ENCODE assay signal across 19 cellular contexts in the genomic region with DNA sequence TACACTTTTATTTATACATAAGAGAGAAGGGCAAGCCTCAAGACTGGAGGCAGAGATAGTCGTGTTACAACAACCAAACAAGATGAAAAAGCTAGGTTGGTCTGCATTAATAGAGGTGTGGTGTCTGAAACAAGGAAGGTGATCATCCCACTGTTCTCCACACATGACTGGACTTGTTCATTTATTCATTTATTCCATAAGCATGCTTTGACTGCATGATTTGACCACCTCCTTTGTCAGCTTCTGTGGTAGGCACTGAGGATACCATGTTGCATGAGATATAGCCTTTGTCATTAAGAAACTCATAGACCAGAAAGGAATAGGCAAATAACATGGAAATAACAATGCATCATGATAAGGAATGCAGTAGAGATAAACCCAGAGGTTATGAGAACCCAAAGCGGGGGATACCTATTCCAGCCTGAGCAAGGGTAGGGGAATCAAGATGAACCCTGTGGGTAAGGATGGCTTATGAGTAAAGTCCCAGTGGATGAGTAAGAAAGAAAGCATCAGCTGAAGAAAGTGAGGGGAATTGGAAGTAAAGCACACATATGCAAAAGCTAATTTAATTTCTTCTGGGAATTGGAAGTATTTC.
DNase-seq lines count a peak whose midpoint lies in the region; ATAC-seq, FAIRE-seq and TF ChIP-seq lines count a peak whose summit lies in the region.
"Had no signal": no experiment of that assay in that cellular context is flagged by ENCODE, and none has a peak within 500 bp of the region (broad histone marks: within the 10 kb centered on the region; RNA-seq: fewer than 3 reads in every experiment).

No MANE protein-coding gene starts in this region.

- no peak for ATAC-seq in HG02884 (IDR thresholded peaks at IDR 0.05; ENCODE audit: unreplicated experiment)
- ATAC-seq: A549, PC-3 had no signal

- FAIRE-seq in GM19239 (lab: Jason Lieb, UNC) (peak; percentile 11), bronchial epithelial cell (lab: Jason Lieb, UNC) (no peak)
- FAIRE-seq: A549, G401.6 had no signal

- no peaks in the 10 kb centered on the region for H3K27me3 ChIP-seq in bronchial epithelial cell (ENCODE audit: control insufficient read depth, insufficient read depth, low read length)

- H3K4me3 ChIP-seq in bronchial epithelial cell (ENCODE audit: low read depth, low read length): no peak overlapping the region
- H3K4me3 ChIP-seq: A549, SK-N-MC had no signal

- no peaks in the 10 kb centered on the region for H3K36me3 ChIP-seq in bronchial epithelial cell (ENCODE audit: control insufficient read depth, insufficient read depth, low read length)

- DNase-seq in GM19239 (ENCODE audit: insufficient read length, low spot score) (no peak), NCI-H226 (peak; percentile 87), bronchial epithelial cell (ENCODE audit: low read depth) (peak; percentile 75), kidney glomerular epithelial cell (lab: John Stamatoyannopoulos, UW) (peak; percentile 66), GM03348 (ENCODE audit: low spot score) (no peak), T-helper 2 cell (no peak), inferior parietal cortex (ENCODE audit: extremely low spot score) (no peak)
- DNase-seq: DMS53; Kasumi-1; NCI-H1417 treated with DMSO at 0.1 percent for 48 hours; NCI-H2029 treated with DMSO at 0.1 percent for 48 hours; NCI-H2227 treated with DMSO at 0.1 percent for 48 hours; NCI-H69; NK-92 treated with Interleukin-12 subunit alpha and Interleukin-12 subunit beta, amount 100 ng/mL, for 24 hours; PC-3 had no signal

- TF ChIP-seq CTCF in bronchial epithelial cell (IDR thresholded peaks at IDR 0.05; ENCODE audit: insufficient read depth, low read length, severe bottlenecking): no peak

Comparison
In these comparisons a context has a peak if more than half of its experiments do, and no peak if none do; other contexts are left out.
1. DNase-seq: peak in NCI-H226 (single experiment), bronchial epithelial cell (single experiment) and kidney glomerular epithelial cell (single experiment); none in GM19239 (single experiment), GM03348 (single experiment), T-helper 2 cell (0 of 5) and inferior parietal cortex (single experiment).